ENCODE assay signal across 18 cellular contexts in the genomic region with DNA sequence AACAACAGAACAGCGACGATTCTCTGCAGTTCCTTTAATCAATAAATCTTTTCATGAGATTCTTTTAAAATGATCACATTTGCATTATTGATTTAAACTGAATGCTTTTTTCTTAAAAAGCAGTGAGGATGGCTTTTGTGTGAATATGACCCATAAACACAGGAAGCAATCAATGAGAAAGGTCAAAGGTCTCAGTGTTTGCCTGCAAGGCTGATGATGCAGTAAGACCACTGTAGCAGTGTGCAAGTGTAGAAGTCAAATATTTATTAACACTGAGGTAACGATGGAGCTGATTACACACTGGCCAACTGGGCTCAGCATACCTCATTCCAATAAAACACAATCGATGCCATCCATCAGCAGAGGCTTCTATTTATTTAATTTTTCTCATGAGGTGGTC.
DNase-seq lines count a peak whose midpoint lies in the region; ATAC-seq and TF ChIP-seq lines count a peak whose summit lies in the region.
"Had no signal": no experiment of that assay in that cellular context is flagged by ENCODE, and none has a peak within 500 bp of the region (broad histone marks: within the 10 kb centered on the region; RNA-seq: fewer than 3 reads in every experiment).

No MANE protein-coding gene starts in this region.

- no peak overlapping the region for H3K27ac ChIP-seq in GM23248
- H3K27ac ChIP-seq: 22Rv1; BLaER1 treated with 17β-estradiol and CSF1 and Interleukin-3, amounts not matched to agents 10 nM and 100 nM had no signal

- no peaks in the 10 kb centered on the region for H4K20me1 ChIP-seq in GM23248 (ENCODE audit: insufficient read depth)
- H4K20me1 ChIP-seq: BLaER1 treated with 17β-estradiol and CSF1 and Interleukin-3, amounts not matched to agents 10 nM and 100 nM had no signal

- H3K36me3 Mint-ChIP-seq in glutamatergic neuron (ENCODE audit: unreplicated experiment) = no peaks in the 10 kb centered on the region
- H3K36me3 Mint-ChIP-seq in progenitor cell of endocrine pancreas (ENCODE audit: insufficient read depth) = no peaks in the 10 kb centered on the region
- H3K36me3 Mint-ChIP-seq: CD14-positive monocyte; CD8-positive, alpha-beta memory T cell had no signal

- no peak for ATAC-seq in left ventricle myocardium superior

- H3K9me3 ChIP-seq in GM23248 (ENCODE audit: low read depth) = no peaks in the 10 kb centered on the region
- H3K9me3 ChIP-seq: BE2C had no signal

- no peaks in the 10 kb centered on the region for H3K79me2 ChIP-seq in GM23248 (ENCODE audit: insufficient read depth)

- no peaks in the 10 kb centered on the region for H3K27me3 ChIP-seq in GM23248 (replicated peaks; ENCODE audit: insufficient read depth)
- H3K27me3 ChIP-seq: BE2C; BLaER1 treated with 17β-estradiol and CSF1 and Interleukin-3, amounts not matched to agents 10 nM and 100 nM had no signal

- in situ Hi-C loops in GM23248 (cut with MboI) = no loop called here

- TF ChIP-seq CTCF in glutamatergic neuron (IDR thresholded peaks at IDR 0.05; ENCODE audit: partially characterized antibody, unreplicated experiment) (no peak), progenitor cell of endocrine pancreas (IDR thresholded peaks at IDR 0.05; ENCODE audit: unreplicated experiment) (no peak)

- H3K4me3 ChIP-seq in GM23248 = no peak overlapping the region
- H3K4me3 ChIP-seq: BLaER1 treated with 17β-estradiol and CSF1 and Interleukin-3, amounts not matched to agents 10 nM and 100 nM had no signal

- H3K4me1 Mint-ChIP-seq in glutamatergic neuron (ENCODE audit: low read depth, unreplicated experiment) (peaks cover 33% of the 10 kb centered on the region), progenitor cell of endocrine pancreas (ENCODE audit: low read depth) (peaks cover 37% of the 10 kb centered on the region)
- H3K4me1 Mint-ChIP-seq: CD14-positive monocyte; CD8-positive, alpha-beta memory T cell had no signal

- intact Hi-C loops in left ventricle myocardium superior (cut with micrococcal nuclease) = no loop called here

- no peak overlapping the region for H3K9ac ChIP-seq in GM23248
- H3K9ac ChIP-seq: BLaER1 treated with 17β-estradiol and CSF1 and Interleukin-3, amounts not matched to agents 10 nM and 100 nM had no signal

- H3K4me3 Mint-ChIP-seq in glutamatergic neuron (ENCODE audit: unreplicated experiment) = peak overlapping the region; percentile 86
- H3K4me3 Mint-ChIP-seq in progenitor cell of endocrine pancreas (ENCODE audit: low read depth) = no peak overlapping the region
- H3K4me3 Mint-ChIP-seq: CD14-positive monocyte; CD4-positive, alpha-beta T cell; CD8-positive, alpha-beta memory T cell had no signal

- no peaks in the 10 kb centered on the region for H3K36me3 ChIP-seq in GM23248 (ENCODE audit: low read depth)
- H3K36me3 ChIP-seq: BE2C; BLaER1 treated with 17β-estradiol and CSF1 and Interleukin-3, amounts not matched to agents 10 nM and 100 nM had no signal

- DNase-seq in DMS53 (lab: John Stamatoyannopoulos, UW) = peak; percentile 36
- no peak for DNase-seq in DMS53 treated with DMSO at 0.1 percent for 48 hours (lab: John Stamatoyannopoulos, UW; ENCODE audit: unreplicated experiment)
- peak; percentile 8 for DNase-seq in NCI-H69 (lab: John Stamatoyannopoulos, UW)
- DNase-seq in glutamatergic neuron = no peak
- DNase-seq in progenitor cell of endocrine pancreas (ENCODE audit: low spot score, unreplicated experiment) = no peak
- DNase-seq in left ventricle myocardium superior = no peak
- DNase-seq in GM23248 = no peak
- DNase-seq in Ammon's horn (ENCODE audit: low spot score) = no peak
- DNase-seq: BE2C; CD4-positive, alpha-beta T cell; CD8-positive, alpha-beta memory T cell; DMS 273 treated with DMSO at 0.1 percent for 48 hours; DND-41; H7; HCEC 1CT had no signal

- H3K4me1 ChIP-seq in GM23248 (ENCODE audit: insufficient read depth) = no peaks in the 10 kb centered on the region
- H3K4me1 ChIP-seq: BE2C had no signal

- H3K9me3 Mint-ChIP-seq in glutamatergic neuron (ENCODE audit: unreplicated experiment) (peaks cover 7% of the 10 kb centered on the region), progenitor cell of endocrine pancreas (ENCODE audit: low read depth) (peaks cover 3% of the 10 kb centered on the region)

- H3K27me3 Mint-ChIP-seq in glutamatergic neuron (ENCODE audit: unreplicated experiment) (peaks cover 4% of the 10 kb centered on the region), progenitor cell of endocrine pancreas (no peaks in the 10 kb centered on the region)
- H3K27me3 Mint-ChIP-seq: CD4-positive, alpha-beta T cell; CD8-positive, alpha-beta memory T cell had no signal

- H2AFZ ChIP-seq in GM23248 = no peak overlapping the region

- no peaks in the 10 kb centered on the region for H3F3A ChIP-seq in GM23248 (ENCODE audit: insufficient read depth)

- 19 to 32% methylated on average over 4 of the region's 4 CpGs for WGBS in GM23248 (ENCODE audit: low coverage in 1 of 2, low lambda C conversion rate in 2 of 2, missing lambda C conversion rate in 2 of 2), 2 experiments

- H3K27ac Mint-ChIP-seq in glutamatergic neuron (ENCODE audit: unreplicated experiment) (peak overlapping the region; percentile 97), progenitor cell of endocrine pancreas (peak overlapping the region; percentile 15)
- H3K27ac Mint-ChIP-seq: CD14-positive monocyte; CD4-positive, alpha-beta T cell; CD8-positive, alpha-beta memory T cell had no signal

- no peak overlapping the region for H3K4me2 ChIP-seq in GM23248 (ENCODE audit: unreplicated experiment)
- H3K4me2 ChIP-seq: BLaER1 treated with 17β-estradiol and CSF1 and Interleukin-3, amounts not matched to agents 10 nM and 100 nM had no signal

- H3K9me2 ChIP-seq in GM23248 (ENCODE audit: insufficient read depth) = no peaks in the 10 kb centered on the region

Comparison
In these comparisons a context has a peak if more than half of its experiments do, and no peak if none do; other contexts are left out.
1. DNase-seq: peak in DMS53 (single experiment) and NCI-H69 (single experiment); none in DMS53 treated with DMSO at 0.1 percent for 48 hours (single experiment), glutamatergic neuron (single experiment), progenitor cell of endocrine pancreas (single experiment), left ventricle myocardium superior (single experiment), GM23248 (single experiment) and Ammon's horn (single experiment).